ENCODE assay signal across 22 cellular contexts in the genomic region with DNA sequence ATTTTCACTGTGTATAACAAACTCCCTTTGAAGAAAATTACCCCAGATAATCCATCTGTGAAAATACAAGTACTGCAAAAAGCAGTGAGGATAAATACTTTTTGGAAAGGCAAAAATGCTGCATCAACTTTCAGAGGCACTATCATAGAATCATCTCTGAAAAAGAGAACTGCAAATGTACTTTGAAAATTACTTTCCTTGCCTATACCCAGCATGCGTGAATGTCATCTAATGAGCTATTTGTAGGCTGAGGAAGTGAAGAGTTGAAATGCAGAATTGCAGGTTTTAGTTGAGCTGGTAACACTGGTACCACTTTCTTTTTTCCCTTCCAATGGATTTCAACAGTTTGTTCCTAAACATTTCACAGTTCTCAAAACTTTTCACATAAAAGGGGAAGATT.
DNase-seq lines count a peak whose midpoint lies in the region; ATAC-seq, FAIRE-seq and TF ChIP-seq lines count a peak whose summit lies in the region.
"Had no signal": no experiment of that assay in that cellular context is flagged by ENCODE, and none has a peak within 500 bp of the region (broad histone marks: within the 10 kb centered on the region; RNA-seq: fewer than 3 reads in every experiment).

No MANE protein-coding gene starts in this region.

- no peaks in the 10 kb centered on the region for H3K9me1 ChIP-seq in endothelial cell of umbilical vein (replicated peaks; ENCODE audit: control insufficient read depth, extremely low read depth, insufficient read depth, low read length)

- TF ChIP-seq POLR2A in GM18505 (IDR thresholded peaks at IDR 0.05; ENCODE audit: borderline replicate concordance, extremely low read depth, insufficient read depth, insufficient read length) (no peak), endothelial cell of umbilical vein (IDR thresholded peaks at IDR 0.05; ENCODE audit: low read depth, low read length) (no peak)

- DNase-seq in endothelial cell of umbilical vein (ENCODE audit: low read depth, low spot score) (no peak), endothelial cell (ENCODE audit: low spot score) (no peak), kidney glomerular epithelial cell (lab: John Stamatoyannopoulos, UW) (no peak), ecto neural progenitor cell (ENCODE audit: low spot score) (no peak), NCI-H2171 treated with DMSO at 0.1 percent for 48 hours (lab: John Stamatoyannopoulos, UW) (no peak)
- DNase-seq: activated B cell treated with CpG ODN at 0.5 μM for 24 hours; esophagus squamous epithelium; head of caudate nucleus; naive B cell; NCI-H1930; NCI-H524; pancreas; SHP77 treated with DMSO at 0.1 percent for 48 hours; stimulated activated CD4-positive, alpha-beta T cell treated with anti-CD3 and anti-CD28 coated beads, Interleukin-2, amount 100 ng/mL, for 48 hours; T-helper 1 cell had no signal

- no peak overlapping the region for H3K4me3 Mint-ChIP-seq in endothelial cell (ENCODE audit: unreplicated experiment)
- H3K4me3 Mint-ChIP-seq: activated B cell treated with CpG ODN at 0.5 μM for 24 hours, IgD-negative memory B cell, naive B cell had no signal

- TF ChIP-seq CTCF in endothelial cell of umbilical vein (IDR thresholded peaks at IDR 0.05; ENCODE audit: extremely low read depth in 1 of 2, insufficient read depth in 1 of 2, low read depth in 1 of 2, low read length in 2 of 2) (no peak), endothelial cell (IDR thresholded peaks at IDR 0.05; ENCODE audit: unreplicated experiment) (no peak)

- no peaks in the 10 kb centered on the region for H3K4me1 Mint-ChIP-seq in endothelial cell (ENCODE audit: unreplicated experiment)
- H3K4me1 Mint-ChIP-seq: activated B cell treated with CpG ODN at 0.5 μM for 24 hours, naive B cell had no signal

- H3K4me1 ChIP-seq in endothelial cell of umbilical vein (ENCODE audit: control insufficient read depth, extremely low read depth, insufficient read depth, low read length) = no peaks in the 10 kb centered on the region
- H3K4me1 ChIP-seq: esophagus squamous epithelium, pancreas had no signal

- peaks cover 12 to 35% of the 10 kb centered on the region in 2 experiments for H3K36me3 ChIP-seq in endothelial cell of umbilical vein (ENCODE audit: control insufficient read depth in 2 of 2, extremely low read depth in 1 of 2, insufficient read depth in 2 of 2, low read length in 2 of 2)

- H3K27me3 ChIP-seq in endothelial cell of umbilical vein (ENCODE audit: control insufficient read depth in 2 of 2, insufficient read depth in 2 of 2, low read length in 2 of 2) = no peaks in the 10 kb centered on the region
- H3K27me3 ChIP-seq: esophagus squamous epithelium, pancreas had no signal

- H4K20me1 ChIP-seq in endothelial cell of umbilical vein (replicated peaks; ENCODE audit: control insufficient read depth, extremely low read depth, insufficient read depth, low read length) = no peaks in the 10 kb centered on the region

- POLR2A ChIA-PET in endothelial cell of umbilical vein (lab: Charles Lee) = no interaction called here

- no peak for FAIRE-seq in endothelial cell of umbilical vein (lab: Jason Lieb, UNC)
- FAIRE-seq: bronchial epithelial cell, H1, pancreas had no signal

- peaks cover 1% of the 10 kb centered on the region for H3K27me3 Mint-ChIP-seq in endothelial cell (ENCODE audit: unreplicated experiment)
- H3K27me3 Mint-ChIP-seq: activated B cell treated with CpG ODN at 0.5 μM for 24 hours, IgD-negative memory B cell, naive B cell had no signal

- H2AFZ ChIP-seq in endothelial cell of umbilical vein (ENCODE audit: low read depth, low read length) = no peak overlapping the region

- TSS peak; percentile 28 for BruUV-seq in endothelial cell of umbilical vein (replicated peaks; lab: Mats Ljungman, UMichigan)

- H3K9me3 ChIP-seq in endothelial cell of umbilical vein (replicated peaks; ENCODE audit: control insufficient read depth, insufficient read depth, low read length) = no peaks in the 10 kb centered on the region
- H3K9me3 ChIP-seq: esophagus squamous epithelium, pancreas had no signal

- no peak overlapping the region for H3K4me3 ChIP-seq in endothelial cell of umbilical vein (replicated peaks in 1 of 3; ENCODE audit: insufficient read depth in 1 of 3, low read depth in 1 of 3, low read length in 3 of 3)
- H3K4me3 ChIP-seq: esophagus squamous epithelium, lung, pancreas had no signal

- ATAC-seq in GM18505 (IDR thresholded peaks at IDR 0.05; ENCODE audit: unreplicated experiment) (peak; percentile 60), GM21390 (IDR thresholded peaks at IDR 0.05; ENCODE audit: unreplicated experiment) (peak; percentile 79), HG03066 (IDR thresholded peaks at IDR 0.05; ENCODE audit: low read depth, unreplicated experiment) (peak; percentile 59)

- H3K36me3 Mint-ChIP-seq in endothelial cell (ENCODE audit: low read depth, unreplicated experiment) = peaks cover 36% of the 10 kb centered on the region
- H3K36me3 Mint-ChIP-seq: naive B cell had no signal

- H3K79me2 ChIP-seq in endothelial cell of umbilical vein (ENCODE audit: control insufficient read depth, insufficient read depth, low read length) = no peaks in the 10 kb centered on the region

- H3K27ac ChIP-seq in endothelial cell of umbilical vein (ENCODE audit: insufficient read depth, low read depth, low read length) = no peak overlapping the region
- H3K27ac ChIP-seq: esophagus squamous epithelium, pancreas had no signal

- H3K9ac ChIP-seq in endothelial cell of umbilical vein (replicated peaks; ENCODE audit: extremely low read depth, insufficient read depth, low read length) = no peak overlapping the region

- dilution Hi-C loops in endothelial cell of umbilical vein (cut with MboI; ENCODE audit: extremely low pct_ligation_motif_present, low sequenced_read_pairs) = no loop called here

- H3K27ac Mint-ChIP-seq in endothelial cell (ENCODE audit: unreplicated experiment) = no peak overlapping the region
- H3K27ac Mint-ChIP-seq: activated B cell treated with CpG ODN at 0.5 μM for 24 hours, IgD-negative memory B cell, naive B cell had no signal

- no peak overlapping the region for H3K4me2 ChIP-seq in endothelial cell of umbilical vein (ENCODE audit: insufficient read depth, low read length)

- peaks cover 5% of the 10 kb centered on the region for H3K9me3 Mint-ChIP-seq in endothelial cell (ENCODE audit: unreplicated experiment)

- CTCF ChIA-PET in endothelial cell of umbilical vein (lab: Charles Lee) = no interaction called here

- intact Hi-C loops in endothelial cell of umbilical vein (cut with micrococcal nuclease) = loop anchor here (1.0 kb wide), 1 partner anchor 8 kb away; no protein-coding TSS in a partner anchor

TF ChIP-seq in endothelial cell of umbilical vein, 7 proteins besides CTCF, POLR2A, EP300 and RAD21:
- TF ChIP-seq POLR2AphosphoS5 (IDR thresholded peaks at IDR 0.05; ENCODE audit: insufficient read depth, low read depth, low read length) (no peak), GATA2 (IDR thresholded peaks at IDR 0.05; ENCODE audit: insufficient read depth, insufficient read length, low read depth, low read length) (no peak), MYC (IDR thresholded peaks at IDR 0.05; ENCODE audit: low read depth, low read length) (no peak), EZH2 (IDR thresholded peaks at IDR 0.05; ENCODE audit: borderline replicate concordance, low read depth, low read length, severe bottlenecking) (no peak), FOS (IDR thresholded peaks at IDR 0.05; ENCODE audit: borderline replicate concordance, insufficient read depth, low read length) (no peak), JUN (IDR thresholded peaks at IDR 0.05; ENCODE audit: borderline replicate concordance, insufficient read depth, insufficient read length, low read depth) (no peak)
- TF ChIP-seq, protein P1, sequence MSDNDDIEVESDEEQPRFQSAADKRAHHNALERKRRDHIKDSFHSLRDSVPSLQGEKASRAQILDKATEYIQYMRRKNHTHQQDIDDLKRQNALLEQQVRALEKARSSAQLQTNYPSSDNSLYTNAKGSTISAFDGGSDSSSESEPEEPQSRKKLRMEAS (IDR thresholded peaks at IDR 0.05; ENCODE audit: insufficient read depth, insufficient read length) = no peak
TF ChIP-seq in endothelial cell of umbilical vein: peak in this region for 0.
